15 cellular contexts compared by ENCODE assay signal in genomic region chr15:38547255-38547997, GRCh38. TPM values are rescaled to one million over a fixed set of nuclear protein-coding genes. Genes with fewer than 3 reads are reported as not detected.
A peak's percentile ranks its signal among the peaks of the same experiment; 100 is the strongest.
DNase-seq lines count a peak whose midpoint lies in the region; ATAC-seq and TF ChIP-seq lines count a peak whose summit lies in the region.
"Had no signal": no experiment of that assay in that cellular context is flagged by ENCODE, and none has a peak within 500 bp of the region (broad histone marks: within the 10 kb centered on the region; RNA-seq: fewer than 3 reads in every experiment).

No MANE protein-coding gene starts in this region.

- peaks cover 86% of the 10 kb centered on the region for H3K4me1 Mint-ChIP-seq in stimulated activated naive CD8-positive, alpha-beta T cell treated with anti-CD3 and anti-CD28 coated beads, Interleukin-15, amount 100 ng/mL, for 72 hours
- H3K4me1 Mint-ChIP-seq in activated CD8-positive, alpha-beta T cell treated with anti-CD3 and anti-CD28 coated beads for 36 hours (ENCODE audit: low read depth), result peaks cover 83% of the 10 kb centered on the region
- peaks cover 17 to 18% of the 10 kb centered on the region in 2 experiments for H3K4me1 Mint-ChIP-seq in H9

- no peak overlapping the region for H2BK20ac ChIP-seq in H9 (ENCODE audit: low read depth, low read length, poor library complexity, severe bottlenecking)

- H3K18ac ChIP-seq in H9 (ENCODE audit: insufficient read length, low read depth, low read length), result no peak overlapping the region

- POLR2A ChIA-PET in activated CD8-positive, alpha-beta T cell treated with anti-CD3 and anti-CD28 coated beads for 36 hours (lab: Charles Lee), result interaction anchor here (0.6 to 1.6 kb wide), 3 partner anchors 10 to 137 kb away, joined by 3 to 7 read pairs (median 4); no protein-coding TSS in a partner anchor

- no peaks in the 10 kb centered on the region for H3K4me1 ChIP-seq in H9 (ENCODE audit: insufficient read depth, low read length)
- H3K4me1 ChIP-seq: BLaER1 treated with 17β-estradiol and CSF1 and Interleukin-3, amounts not matched to agents 10 nM and 100 nM; HAP-1 had no signal

- H2BK15ac ChIP-seq in H9 (ENCODE audit: low read depth, low read length), result no peak overlapping the region

- H4K5ac ChIP-seq in H9 (ENCODE audit: insufficient read length, low read depth, low read length), result no peak overlapping the region

- H3K27ac ChIP-seq in H9 (ENCODE audit: insufficient read length, low read depth, low read length), result no peak overlapping the region
- H3K27ac ChIP-seq: BLaER1 treated with 17β-estradiol and CSF1 and Interleukin-3, amounts not matched to agents 10 nM and 100 nM; thoracic aorta had no signal

- no peak overlapping the region for H2BK5ac ChIP-seq in H9 (ENCODE audit: insufficient read length, low read length)

- H4K8ac ChIP-seq in H9 (replicated peaks; ENCODE audit: insufficient read length, low read depth, low read length), result no peak overlapping the region

- no peak overlapping the region for H3K4ac ChIP-seq in H9 (ENCODE audit: low read depth, low read length)

- peak; percentile 36 for ATAC-seq in stimulated activated naive CD8-positive, alpha-beta T cell treated with anti-CD3 and anti-CD28 coated beads, Interleukin-15, Interleukin-2, amounts not matched to agents 100 U/mL and 50 U/mL, for 24 hours
- no peak for ATAC-seq in stimulated activated naive CD8-positive, alpha-beta T cell treated with anti-CD3 and anti-CD28 coated beads, Interleukin-15, amount 100 ng/mL, for 72 hours
- no peak for ATAC-seq in activated CD8-positive, alpha-beta T cell treated with anti-CD3 and anti-CD28 coated beads for 36 hours
- ATAC-seq in GM18868 (IDR thresholded peaks at IDR 0.05; ENCODE audit: unreplicated experiment) (no peak), esophagus mucosa (no peak)
- ATAC-seq: PC-3 had no signal

- H4K20me1 ChIP-seq in H9 (ENCODE audit: control insufficient read depth, insufficient read depth, insufficient read length), result no peaks in the 10 kb centered on the region
- H4K20me1 ChIP-seq: BLaER1 treated with 17β-estradiol and CSF1 and Interleukin-3, amounts not matched to agents 10 nM and 100 nM had no signal

- no peak overlapping the region for H3K4me2 ChIP-seq in H9 (ENCODE audit: insufficient read depth, insufficient read length, low read length)
- H3K4me2 ChIP-seq: BLaER1 treated with 17β-estradiol and CSF1 and Interleukin-3, amounts not matched to agents 10 nM and 100 nM had no signal

- no peak overlapping the region for H3K14ac ChIP-seq in H9 (ENCODE audit: insufficient read depth, low read length)

- H2AFZ ChIP-seq in H9 (ENCODE audit: low read length), result no peak overlapping the region

- CTCF ChIA-PET in activated CD8-positive, alpha-beta T cell treated with anti-CD3 and anti-CD28 coated beads for 36 hours (lab: Charles Lee), result interaction anchor here (1.2 to 2.5 kb wide), 3 partner anchors 16 to 143 kb away, joined by 3 to 10 read pairs (median 6); no protein-coding TSS in a partner anchor

- H3K4me3 Mint-ChIP-seq in stimulated activated naive CD8-positive, alpha-beta T cell treated with anti-CD3 and anti-CD28 coated beads, Interleukin-15, amount 100 ng/mL, for 72 hours, result no peak overlapping the region
- no peak overlapping the region for H3K4me3 Mint-ChIP-seq in activated CD8-positive, alpha-beta T cell treated with anti-CD3 and anti-CD28 coated beads for 36 hours
- H3K4me3 Mint-ChIP-seq in H9, result no peak overlapping the region
- H3K4me3 Mint-ChIP-seq: memory B cell had no signal

- DNase-seq in stimulated activated naive CD8-positive, alpha-beta T cell treated with anti-CD3 and anti-CD28 coated beads, Interleukin-15, Interleukin-2, amounts not matched to agents 100 U/mL and 50 U/mL, for 24 hours, result peak; percentile 45
- no peak for DNase-seq in stimulated activated naive CD8-positive, alpha-beta T cell treated with anti-CD3 and anti-CD28 coated beads, Interleukin-15, amount 100 ng/mL, for 72 hours
- DNase-seq in activated CD8-positive, alpha-beta T cell treated with anti-CD3 and anti-CD28 coated beads for 36 hours, result peak; percentile 65
- DNase-seq in fibroblast of gingiva (ENCODE audit: low read depth), result peak; percentile 15
- no peak for DNase-seq in activated gamma-delta T cell (lab: John Stamatoyannopoulos, UW)
- no peak for DNase-seq in H9
- DNase-seq: dorsolateral prefrontal cortex, Kasumi-1, PC-3 had no signal

- H2BK120ac ChIP-seq in H9 (ENCODE audit: low read depth, low read length, poor library complexity, severe bottlenecking), result no peak overlapping the region

- no peak overlapping the region for H2AK5ac ChIP-seq in H9 (ENCODE audit: insufficient read length, low read length)

- H3K9me3 ChIP-seq in H9 (ENCODE audit: control insufficient read depth, low read depth, low read length), result no peaks in the 10 kb centered on the region
- H3K9me3 ChIP-seq: BLaER1 treated with 17β-estradiol and CSF1 and Interleukin-3, amounts not matched to agents 10 nM and 100 nM; HAP-1; thoracic aorta had no signal

- H3T11ph ChIP-seq in H9 (ENCODE audit: low read length), result no peak overlapping the region

- H3K27ac Mint-ChIP-seq in stimulated activated naive CD8-positive, alpha-beta T cell treated with anti-CD3 and anti-CD28 coated beads, Interleukin-15, amount 100 ng/mL, for 72 hours, result no peak overlapping the region
- peak overlapping the region; percentile 69 for H3K27ac Mint-ChIP-seq in activated CD8-positive, alpha-beta T cell treated with anti-CD3 and anti-CD28 coated beads for 36 hours
- peak overlapping the region in 1 of 3 experiments; percentile 12; a peak in 1 of 7 replicates for H3K27ac Mint-ChIP-seq in H9
- H3K27ac Mint-ChIP-seq: memory B cell had no signal

- TF ChIP-seq CTCF in activated CD8-positive, alpha-beta T cell treated with anti-CD3 and anti-CD28 coated beads for 36 hours (IDR thresholded peaks at IDR 0.05), result no peak
- TF ChIP-seq CTCF in H9 (conservative IDR thresholded peaks at IDR 0.05), result no peak

- H3K56ac ChIP-seq in H9 (ENCODE audit: insufficient read length, low read depth, low read length), result no peak overlapping the region

- no peaks in the 10 kb centered on the region for H3K27me3 Mint-ChIP-seq in stimulated activated naive CD8-positive, alpha-beta T cell treated with anti-CD3 and anti-CD28 coated beads, Interleukin-15, amount 100 ng/mL, for 72 hours
- H3K27me3 Mint-ChIP-seq in activated CD8-positive, alpha-beta T cell treated with anti-CD3 and anti-CD28 coated beads for 36 hours, result no peaks in the 10 kb centered on the region
- peaks cover 3% of the 10 kb centered on the region; the same call in 1 of the 2 replicates for H3K27me3 Mint-ChIP-seq in H9 (ENCODE audit: low read depth)
- H3K27me3 Mint-ChIP-seq: memory B cell had no signal

- H3K9ac ChIP-seq in H9 (ENCODE audit: extremely low read depth, insufficient read length, low read length), result no peak overlapping the region
- H3K9ac ChIP-seq: BLaER1 treated with 17β-estradiol and CSF1 and Interleukin-3, amounts not matched to agents 10 nM and 100 nM had no signal

- WGBS in H9 (ENCODE audit: extremely low coverage, insufficient read length, low lambda C conversion rate), result 100% methylated on average over 1 of the region's 10 CpGs

- H3K79me1 ChIP-seq in H9 (ENCODE audit: insufficient read depth, low read depth, low read length, poor library complexity, severe bottlenecking), result no peaks in the 10 kb centered on the region

- H3K23me2 ChIP-seq in H9 (ENCODE audit: insufficient read length, low read depth, low read length, poor library complexity, severe bottlenecking), result no peaks in the 10 kb centered on the region

- no peaks in the 10 kb centered on the region for H3K79me2 ChIP-seq in H9 (ENCODE audit: insufficient read depth, low read length)

- H3K23ac ChIP-seq in H9 (ENCODE audit: insufficient read length, low read depth, low read length), result no peak overlapping the region

- no peaks in the 10 kb centered on the region for H3K27me3 ChIP-seq in H9 (ENCODE audit: insufficient read depth, low read length)
- H3K27me3 ChIP-seq: BLaER1 treated with 17β-estradiol and CSF1 and Interleukin-3, amounts not matched to agents 10 nM and 100 nM; dorsolateral prefrontal cortex had no signal

- H3K9me3 Mint-ChIP-seq in stimulated activated naive CD8-positive, alpha-beta T cell treated with anti-CD3 and anti-CD28 coated beads, Interleukin-15, amount 100 ng/mL, for 72 hours, result no peaks in the 10 kb centered on the region
- H3K9me3 Mint-ChIP-seq in activated CD8-positive, alpha-beta T cell treated with anti-CD3 and anti-CD28 coated beads for 36 hours, result peaks cover 2% of the 10 kb centered on the region
- H3K9me3 Mint-ChIP-seq in H9, result no peaks in the 10 kb centered on the region
- H3K9me3 Mint-ChIP-seq: memory B cell had no signal

- peaks cover 72% of the 10 kb centered on the region for H3K36me3 Mint-ChIP-seq in activated CD8-positive, alpha-beta T cell treated with anti-CD3 and anti-CD28 coated beads for 36 hours (ENCODE audit: low read depth)
- no peaks in the 10 kb centered on the region for H3K36me3 Mint-ChIP-seq in H9 (ENCODE audit: insufficient read depth in 1 of 3, low read depth in 3 of 3)

- H2BK12ac ChIP-seq in H9 (ENCODE audit: insufficient read length, low read depth, low read length), result no peak overlapping the region

- intact Hi-C loops in activated CD8-positive, alpha-beta T cell treated with anti-CD3 and anti-CD28 coated beads for 36 hours (cut with micrococcal nuclease), result no loop called here

- H4K91ac ChIP-seq in H9 (ENCODE audit: insufficient read length, low read depth, low read length), result no peak overlapping the region

RNA-seq across cellular contexts. Expression of gene RASGRP1, which starts 17.2 kb away (rescaled TPM):
- 100 to 1,000 TPM; 105 to 106 TPM for total RNA-seq in activated CD8-positive, alpha-beta T cell treated with anti-CD3 and anti-CD28 coated beads for 36 hours
- total RNA-seq in esophagus mucosa (21.2 TPM), H9 (2021) (0.50 and 0.85 TPM in 2 replicates)
- total RNA-seq: PC-3 had no signal

Comparison
In these comparisons a context has a peak if more than half of its experiments do, and no peak if none do; other contexts are left out.
1. DNase-seq: peak in stimulated activated naive CD8-positive, alpha-beta T cell treated with anti-CD3 and anti-CD28 coated beads, Interleukin-15, Interleukin-2, amounts not matched to agents 100 U/mL and 50 U/mL, for 24 hours (single experiment), activated CD8-positive, alpha-beta T cell treated with anti-CD3 and anti-CD28 coated beads for 36 hours (single experiment) and fibroblast of gingiva (single experiment); none in stimulated activated naive CD8-positive, alpha-beta T cell treated with anti-CD3 and anti-CD28 coated beads, Interleukin-15, amount 100 ng/mL, for 72 hours (0 of 2), activated gamma-delta T cell (single experiment) and H9 (single experiment).
2. RNA of gene RASGRP1, which starts 17.2 kb away (total RNA-seq): 105 to 106 TPM in activated CD8-positive, alpha-beta T cell treated with anti-CD3 and anti-CD28 coated beads for 36 hours and 21.2 TPM in esophagus mucosa (single experiment); 0.50 to 0.85 TPM in H9; every median in the first group is over 10 times any median in the second.